8 cellular contexts compared by ENCODE assay signal in the genomic region with DNA sequence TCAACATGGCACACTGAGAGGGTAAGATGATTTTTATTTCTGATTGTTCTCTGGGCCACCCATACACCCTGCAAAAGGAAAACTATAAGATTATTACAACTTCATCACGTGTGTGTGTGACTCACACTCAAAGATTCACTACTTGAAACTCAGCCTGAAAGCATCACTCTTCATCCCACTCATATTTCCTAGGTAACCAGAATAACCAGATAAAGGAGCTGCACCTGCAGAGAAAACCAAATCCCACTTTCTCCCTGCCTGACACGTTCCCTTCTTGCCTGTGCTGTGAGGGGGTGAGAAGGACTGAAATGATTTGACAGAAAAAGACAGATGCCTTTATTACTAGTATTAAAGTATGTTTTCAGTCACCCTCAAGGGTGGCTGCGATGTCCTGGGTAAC.
DNase-seq lines count a peak whose midpoint lies in the region; ATAC-seq and TF ChIP-seq lines count a peak whose summit lies in the region.

No MANE protein-coding gene starts in this region.

- DNase-seq in activated T-cell treated with anti-CD3 and anti-CD28 coated beads, Interleukin-2, amount 50 U/mL, for 48 hours: peak; percentile 61 to 69
- peak; percentile 62 for DNase-seq in osteoblast (ENCODE audit: insufficient read length, low spot score, missing footprints)
- no peak for DNase-seq in occipital lobe (lab: John Stamatoyannopoulos, UW)
- DNase-seq in iPS-NIHi7 (ENCODE audit: extremely low spot score): no peak

- TF ChIP-seq CTCF in osteoblast (IDR thresholded peaks at IDR 0.05; ENCODE audit: extremely low read depth, low read depth, low read length): no peak

- H3K36me3 ChIP-seq in osteoblast (ENCODE audit: insufficient read depth, low read length): no peaks in the 10 kb centered on the region

- peaks cover 5% of the 10 kb centered on the region for H4K20me1 ChIP-seq in osteoblast (ENCODE audit: insufficient read depth, low read length)

- H3K9me3 ChIP-seq in osteoblast (ENCODE audit: low read depth, low read length): no peaks in the 10 kb centered on the region

- no peak overlapping the region for H3K4me3 ChIP-seq in osteoblast (ENCODE audit: insufficient read depth, low read length)

- H2AFZ ChIP-seq in osteoblast (ENCODE audit: low read length): no peak overlapping the region

- ATAC-seq in GM18867 (IDR thresholded peaks at IDR 0.05; ENCODE audit: unreplicated experiment) (peak; percentile 49), HG02610 (IDR thresholded peaks at IDR 0.05; ENCODE audit: unreplicated experiment) (peak; percentile 59), HG02970 (IDR thresholded peaks at IDR 0.05; ENCODE audit: low FRiP score, unreplicated experiment) (no peak), GM19397 (IDR thresholded peaks at IDR 0.05; ENCODE audit: unreplicated experiment) (no peak)

- no peak overlapping the region for H3K27ac ChIP-seq in osteoblast (ENCODE audit: low read depth, low read length)

- H3K4me2 ChIP-seq in osteoblast (ENCODE audit: insufficient read depth, low read length): no peak overlapping the region

- H3K27me3 ChIP-seq in osteoblast (ENCODE audit: insufficient read depth, low read length): no peaks in the 10 kb centered on the region

- H3K79me2 ChIP-seq in osteoblast (ENCODE audit: insufficient read depth, low read length): no peaks in the 10 kb centered on the region

- H3K4me1 ChIP-seq in osteoblast (ENCODE audit: insufficient read depth, low read length): peaks cover 21% of the 10 kb centered on the region

Comparison
In these comparisons a context has a peak if more than half of its experiments do, and no peak if none do; other contexts are left out.
1. ATAC-seq: peak in GM18867 (single experiment) and HG02610 (single experiment); none in HG02970 (single experiment) and GM19397 (single experiment).
2. DNase-seq: peak in activated T-cell treated with anti-CD3 and anti-CD28 coated beads, Interleukin-2, amount 50 U/mL, for 48 hours (2 of 2) and osteoblast (single experiment); none in occipital lobe (single experiment) and iPS-NIHi7 (single experiment).